ENCODE assay signal across 21 cellular contexts in genomic region chr7:18846765-18847215, GRCh38.
DNase-seq lines count a peak whose midpoint lies in the region; ATAC-seq and TF ChIP-seq lines count a peak whose summit lies in the region.
"Had no signal": no experiment of that assay in that cellular context is flagged by ENCODE, and none has a peak within 500 bp of the region (broad histone marks: within the 10 kb centered on the region; RNA-seq: fewer than 3 reads in every experiment).

No MANE protein-coding gene starts in this region.

- no peaks in the 10 kb centered on the region for H3K9me3 Mint-ChIP-seq in HFFc6
- H3K9me3 Mint-ChIP-seq: activated B cell treated with CpG ODN at 0.5 μM for 24 hours had no signal

- H3K4me1 ChIP-seq in adipocyte (ENCODE audit: control insufficient read depth, insufficient read depth, low read length) (no peaks in the 10 kb centered on the region), mesodermal cell (ENCODE audit: control insufficient read depth, insufficient read depth, low read length, poor library complexity, severe bottlenecking) (no peaks in the 10 kb centered on the region)
- H3K4me1 ChIP-seq: tibial artery had no signal

- H3K36me3 ChIP-seq in adipocyte (ENCODE audit: control insufficient read depth, insufficient read depth, low read length, severe bottlenecking): no peaks in the 10 kb centered on the region
- no peaks in the 10 kb centered on the region for H3K36me3 ChIP-seq in mesodermal cell (ENCODE audit: control insufficient read depth, insufficient read depth, low read length)
- H3K36me3 ChIP-seq: tibial artery had no signal

- DNase-seq in AG10803 (ENCODE audit: low read depth) (peak; percentile 86), HFFc6 (peak; percentile 63), adipocyte (ENCODE audit: low read depth) (peak; percentile 94), foreskin melanocyte (no peak), AG08396 (ENCODE audit: low spot score) (no peak), substantia nigra (lab: John Stamatoyannopoulos, UW) (no peak)
- DNase-seq: activated B cell treated with CpG ODN at 0.5 μM for 24 hours; activated CD4-positive, alpha-beta T cell treated with anti-CD3 and anti-CD28 coated beads, Interleukin-2, amount 50 U/mL, for 48 hours; amniotic stem cell; caudate nucleus; DND-41; mucosa of descending colon; NCI-H2029; NCI-H446 treated with DMSO at 0.1 percent for 48 hours; stimulated activated naive CD4-positive, alpha-beta T cell treated with Interleukin-2 at 50 U/mL for 16 hours; tibial artery had no signal

- no peaks in the 10 kb centered on the region for H3K36me3 Mint-ChIP-seq in HFFc6 (ENCODE audit: low read depth)

- TF ChIP-seq CTCF in AG10803 (conservative IDR thresholded peaks at IDR 0.05; ENCODE audit: low read length) (no peak), HFFc6 (IDR thresholded peaks at IDR 0.05) (no peak)

- no peak for ATAC-seq in HG02840 (IDR thresholded peaks at IDR 0.05; ENCODE audit: low FRiP score, unreplicated experiment)
- ATAC-seq: mucosa of descending colon had no signal

- H3K4me3 Mint-ChIP-seq in HFFc6: no peak overlapping the region; the same call in 1 of the 2 replicates
- H3K4me3 Mint-ChIP-seq: activated B cell treated with CpG ODN at 0.5 μM for 24 hours, neural crest cell had no signal

- no peaks in the 10 kb centered on the region for H3K27me3 ChIP-seq in adipocyte (replicated peaks; ENCODE audit: control insufficient read depth, insufficient read depth, low read length)
- H3K27me3 ChIP-seq: tibial artery had no signal

- H3K27me3 Mint-ChIP-seq in HFFc6 (ENCODE audit: insufficient read depth): no peaks in the 10 kb centered on the region; the same call in 1 of the 2 replicates
- H3K27me3 Mint-ChIP-seq: activated B cell treated with CpG ODN at 0.5 μM for 24 hours had no signal

- peaks cover 32% of the 10 kb centered on the region for H3K4me1 Mint-ChIP-seq in HFFc6 (ENCODE audit: low read depth)

- no peak overlapping the region for H3K4me3 ChIP-seq in AG10803 (ENCODE audit: low read length)
- no peak overlapping the region for H3K4me3 ChIP-seq in adipocyte (ENCODE audit: low read length)
- H3K4me3 ChIP-seq in mesodermal cell (ENCODE audit: extremely low read depth, insufficient read depth, low read length, poor library complexity, severe bottlenecking): no peak overlapping the region
- H3K4me3 ChIP-seq: mucosa of descending colon, skin epidermis, tibial artery had no signal

- 66 to 72% methylated on average over 2 of the region's 4 CpGs for WGBS in mesodermal cell (ENCODE audit: insufficient coverage in 2 of 2), 2 experiments

- H3K9ac ChIP-seq in adipocyte (ENCODE audit: low read length): no peak overlapping the region
- H3K9ac ChIP-seq: KMS-11 had no signal

- H3K27ac Mint-ChIP-seq in HFFc6: peak overlapping the region; percentile 79
- H3K27ac Mint-ChIP-seq: activated B cell treated with CpG ODN at 0.5 μM for 24 hours had no signal

- no peaks in the 10 kb centered on the region for H3K9me3 ChIP-seq in adipocyte (ENCODE audit: control insufficient read depth, low read length)
- no peaks in the 10 kb centered on the region for H3K9me3 ChIP-seq in mesodermal cell (ENCODE audit: control insufficient read depth, low read length)
- H3K9me3 ChIP-seq: mucosa of descending colon, tibial artery had no signal

- H3K27ac ChIP-seq in mesodermal cell (ENCODE audit: low read depth, low read length, severe bottlenecking): peak overlapping the region; percentile 18
- no peak overlapping the region for H3K27ac ChIP-seq in substantia nigra (ENCODE audit: low read depth, low read length, poor library complexity, severe bottlenecking)
- H3K27ac ChIP-seq: KMS-11, tibial artery had no signal

Comparison
In these comparisons a context has a peak if more than half of its experiments do, and no peak if none do; other contexts are left out.
1. DNase-seq: peak in AG10803 (single experiment), HFFc6 (single experiment) and adipocyte (single experiment); none in foreskin melanocyte (single experiment), AG08396 (single experiment) and substantia nigra (0 of 49).